18 cellular contexts compared by ENCODE assay signal in genomic region chr3:122184591-122184929, GRCh38. TPM values are rescaled to one million over a fixed set of nuclear protein-coding genes. Genes with fewer than 3 reads are reported as not detected.
A peak's percentile ranks its signal among the peaks of the same experiment; 100 is the strongest.
DNase-seq lines count a peak whose midpoint lies in the region; ATAC-seq and TF ChIP-seq lines count a peak whose summit lies in the region.
"Had no signal": no experiment of that assay in that cellular context is flagged by ENCODE, and none has a peak within 500 bp of the region (broad histone marks: within the 10 kb centered on the region; RNA-seq: fewer than 3 reads in every experiment).

No MANE protein-coding gene starts in this region.

- TF ChIP-seq CTCF in GM12864 (IDR thresholded peaks at IDR 0.05; ENCODE audit: low read depth, low read length, missing control alignments) (no peak), progenitor cell of endocrine pancreas (IDR thresholded peaks at IDR 0.05; ENCODE audit: unreplicated experiment) (no peak)

- H3K36me3 ChIP-seq in GM23248 (ENCODE audit: low read depth) = no peaks in the 10 kb centered on the region
- H3K36me3 ChIP-seq: gastrocnemius medialis had no signal

- peaks cover 32% of the 10 kb centered on the region for H3K27me3 ChIP-seq in GM23248 (replicated peaks; ENCODE audit: insufficient read depth)

- H3K4me1 ChIP-seq in GM23248 (ENCODE audit: insufficient read depth) = no peaks in the 10 kb centered on the region
- H3K4me1 ChIP-seq: gastrocnemius medialis had no signal

- intact Hi-C loops in activated T-helper 1 cell treated with anti-CD3 and anti-CD28 coated beads, Interleukin-12 subunit alpha, Interleukin-12 subunit beta, Interleukin-2, Interleukin-4 antibody, amounts not matched to agents 30 ng/mL and 10 ng/mL and 1 ng/mL, durations not matched to agents 14 hours and 24 hours and 36 hours (cut with micrococcal nuclease) = loop anchor here (5.0 kb wide), 1 partner anchor 37 kb away; no protein-coding TSS in a partner anchor

- no peaks in the 10 kb centered on the region for H3F3A ChIP-seq in GM23248 (ENCODE audit: insufficient read depth)

- H3K27ac ChIP-seq in GM23248 = no peak overlapping the region
- H3K27ac ChIP-seq: gastrocnemius medialis had no signal

- H3K36me3 Mint-ChIP-seq in activated T-helper 17 cell treated with anti-CD3 and anti-CD28 coated beads, Interleukin-2, amount 50 U/mL, for 72 hours (ENCODE audit: low read depth) = no peaks in the 10 kb centered on the region
- H3K36me3 Mint-ChIP-seq in progenitor cell of endocrine pancreas (ENCODE audit: insufficient read depth) = no peaks in the 10 kb centered on the region
- H3K36me3 Mint-ChIP-seq in activated T-helper 1 cell treated with anti-CD3 and anti-CD28 coated beads, Interleukin-12 subunit alpha, Interleukin-12 subunit beta, Interleukin-2, Interleukin-4 antibody, amounts not matched to agents 30 ng/mL and 10 ng/mL and 1 ng/mL, durations not matched to agents 14 hours and 24 hours and 36 hours (ENCODE audit: low read depth) = peaks cover 1% of the 10 kb centered on the region

- H2AFZ ChIP-seq in GM23248 = no peak overlapping the region

- 4 to 7% methylated on average over 11 to 19 of the region's 19 CpGs for WGBS in GM23248 (ENCODE audit: low coverage in 1 of 2, low lambda C conversion rate in 2 of 2, missing lambda C conversion rate in 2 of 2), 2 experiments

- H3K27ac Mint-ChIP-seq in activated T-helper 17 cell treated with anti-CD3 and anti-CD28 coated beads, Interleukin-2, amount 50 U/mL, for 72 hours = no peak overlapping the region
- no peak overlapping the region for H3K27ac Mint-ChIP-seq in progenitor cell of endocrine pancreas
- H3K27ac Mint-ChIP-seq in activated T-helper 1 cell treated with anti-CD3 and anti-CD28 coated beads, Interleukin-12 subunit alpha, Interleukin-12 subunit beta, Interleukin-2, Interleukin-4 antibody, amounts not matched to agents 30 ng/mL and 10 ng/mL and 1 ng/mL, durations not matched to agents 14 hours and 24 hours and 36 hours = no peak overlapping the region
- H3K27ac Mint-ChIP-seq: activated CD4-positive, alpha-beta memory T cell treated with anti-CD3 and anti-CD28 coated beads, Interleukin-2, amount 10 ng/mL, durations not matched to agents 7 days and 5 days had no signal

- H3K9me2 ChIP-seq in GM23248 (ENCODE audit: insufficient read depth) = no peaks in the 10 kb centered on the region

- no peak overlapping the region for H3K4me2 ChIP-seq in GM23248 (ENCODE audit: unreplicated experiment)

- no peaks in the 10 kb centered on the region for H3K9me3 Mint-ChIP-seq in activated T-helper 17 cell treated with anti-CD3 and anti-CD28 coated beads, Interleukin-2, amount 50 U/mL, for 72 hours
- H3K9me3 Mint-ChIP-seq in progenitor cell of endocrine pancreas (ENCODE audit: low read depth) = no peaks in the 10 kb centered on the region
- H3K9me3 Mint-ChIP-seq in activated T-helper 1 cell treated with anti-CD3 and anti-CD28 coated beads, Interleukin-12 subunit alpha, Interleukin-12 subunit beta, Interleukin-2, Interleukin-4 antibody, amounts not matched to agents 30 ng/mL and 10 ng/mL and 1 ng/mL, durations not matched to agents 14 hours and 24 hours and 36 hours = no peaks in the 10 kb centered on the region
- H3K9me3 Mint-ChIP-seq: activated CD4-positive, alpha-beta memory T cell treated with anti-CD3 and anti-CD28 coated beads, Interleukin-2, amount 10 ng/mL, durations not matched to agents 7 days and 5 days; naive thymus-derived CD8-positive, alpha-beta T cell had no signal

- ATAC-seq in activated T-helper 17 cell treated with anti-CD3 and anti-CD28 coated beads, Interleukin-2, amount 50 U/mL, for 72 hours (replicated peaks) = peak; percentile 27
- ATAC-seq: gastrocnemius medialis; naive thymus-derived CD8-positive, alpha-beta T cell had no signal

- in situ Hi-C loops in GM23248 (cut with MboI) = no loop called here

- no peaks in the 10 kb centered on the region for H4K20me1 ChIP-seq in GM23248 (ENCODE audit: insufficient read depth)

- DNase-seq in GM12864 (ENCODE audit: low read depth) = no peak
- DNase-seq in progenitor cell of endocrine pancreas (ENCODE audit: low spot score, unreplicated experiment) = no peak
- no peak for DNase-seq in NCI-H345 treated with DMSO at 0.1 percent for 48 hours (lab: John Stamatoyannopoulos, UW; ENCODE audit: unreplicated experiment)
- DNase-seq in activated T-helper 1 cell treated with anti-CD3 and anti-CD28 coated beads, Interleukin-12 subunit alpha, Interleukin-12 subunit beta, Interleukin-2, Interleukin-4 antibody, amounts not matched to agents 30 ng/mL and 10 ng/mL and 1 ng/mL, durations not matched to agents 14 hours and 24 hours and 36 hours (ENCODE audit: low spot score) = no peak
- no peak for DNase-seq in GM23248
- no peak for DNase-seq in kidney tubule cell (ENCODE audit: low spot score)
- DNase-seq: activated CD4-positive, alpha-beta memory T cell treated with anti-CD3 and anti-CD28 coated beads, Interleukin-2, amount 10 ng/mL, durations not matched to agents 7 days and 5 days; activated gamma-delta T cell treated with Interleukin-2 at 50 U/mL for 16 hours; DMS153; effector CD8-positive, alpha-beta T cell; gastrocnemius medialis; left cardiac atrium; MM.1S; naive thymus-derived CD8-positive, alpha-beta T cell; SIG-M5 had no signal

- peak overlapping the region; percentile 79 for H3K4me3 Mint-ChIP-seq in activated T-helper 17 cell treated with anti-CD3 and anti-CD28 coated beads, Interleukin-2, amount 50 U/mL, for 72 hours
- peak overlapping the region; percentile 58 for H3K4me3 Mint-ChIP-seq in progenitor cell of endocrine pancreas (ENCODE audit: low read depth)
- no peak overlapping the region for H3K4me3 Mint-ChIP-seq in activated T-helper 1 cell treated with anti-CD3 and anti-CD28 coated beads, Interleukin-12 subunit alpha, Interleukin-12 subunit beta, Interleukin-2, Interleukin-4 antibody, amounts not matched to agents 30 ng/mL and 10 ng/mL and 1 ng/mL, durations not matched to agents 14 hours and 24 hours and 36 hours

- H3K9ac ChIP-seq in GM23248 = no peak overlapping the region

- H3K4me1 Mint-ChIP-seq in activated T-helper 17 cell treated with anti-CD3 and anti-CD28 coated beads, Interleukin-2, amount 50 U/mL, for 72 hours = no peaks in the 10 kb centered on the region
- peaks cover 30% of the 10 kb centered on the region for H3K4me1 Mint-ChIP-seq in progenitor cell of endocrine pancreas (ENCODE audit: low read depth)
- H3K4me1 Mint-ChIP-seq in activated T-helper 1 cell treated with anti-CD3 and anti-CD28 coated beads, Interleukin-12 subunit alpha, Interleukin-12 subunit beta, Interleukin-2, Interleukin-4 antibody, amounts not matched to agents 30 ng/mL and 10 ng/mL and 1 ng/mL, durations not matched to agents 14 hours and 24 hours and 36 hours (ENCODE audit: low read depth) = peaks cover 8% of the 10 kb centered on the region

- H3K9me3 ChIP-seq in iPS-18c (ENCODE audit: control insufficient read depth, insufficient read depth, low read length) (no peaks in the 10 kb centered on the region), GM23248 (ENCODE audit: low read depth) (no peaks in the 10 kb centered on the region)
- H3K9me3 ChIP-seq: gastrocnemius medialis had no signal

- H3K4me3 ChIP-seq in GM12864 (ENCODE audit: low read depth, low read length) (peak overlapping the region; percentile 44; the same call in 1 of the 2 replicates), iPS-18c (ENCODE audit: insufficient read depth, low read depth, low read length) (peak overlapping the region; percentile 67), GM23248 (no peak overlapping the region)

- no peaks in the 10 kb centered on the region for H3K79me2 ChIP-seq in GM23248 (ENCODE audit: insufficient read depth)

- peaks cover 58% of the 10 kb centered on the region for H3K27me3 Mint-ChIP-seq in activated T-helper 17 cell treated with anti-CD3 and anti-CD28 coated beads, Interleukin-2, amount 50 U/mL, for 72 hours
- peaks cover 62% of the 10 kb centered on the region for H3K27me3 Mint-ChIP-seq in progenitor cell of endocrine pancreas
- peaks cover 67% of the 10 kb centered on the region for H3K27me3 Mint-ChIP-seq in activated T-helper 1 cell treated with anti-CD3 and anti-CD28 coated beads, Interleukin-12 subunit alpha, Interleukin-12 subunit beta, Interleukin-2, Interleukin-4 antibody, amounts not matched to agents 30 ng/mL and 10 ng/mL and 1 ng/mL, durations not matched to agents 14 hours and 24 hours and 36 hours (ENCODE audit: insufficient read depth)

RNA-seq across cellular contexts. Expression of gene CASR, which starts 1.1 kb away (rescaled TPM):
- total RNA-seq in activated T-helper 17 cell treated with anti-CD3 and anti-CD28 coated beads, Interleukin-2, amount 50 U/mL, for 72 hours = 1 to 10 TPM in 1 of 2 donors, under 1 TPM in 1; 0.82 to 3.9 TPM
- total RNA-seq in progenitor cell of endocrine pancreas = 2.3 and 2.5 TPM in 2 replicates
- total RNA-seq in activated T-helper 1 cell treated with anti-CD3 and anti-CD28 coated beads, Interleukin-12 subunit alpha, Interleukin-12 subunit beta, Interleukin-2, Interleukin-4 antibody, amounts not matched to agents 30 ng/mL and 10 ng/mL and 1 ng/mL, durations not matched to agents 14 hours and 24 hours and 36 hours = not detected in 2 replicates
- not detected in 2 replicates for total RNA-seq in GM23248 (2014; rRNA removed; shearing (Covaris generic))
- polyA plus RNA-seq in GM23248 (2016; fragmentation: Nextera tagmentation; extraction: Ambion mirVana) = not detected in 2 replicates
- total RNA-seq: gastrocnemius medialis; HT-29; left cardiac atrium; naive thymus-derived CD8-positive, alpha-beta T cell had no signal
- polyA plus RNA-seq: naive thymus-derived CD8-positive, alpha-beta T cell had no signal
